ENCODE assay signal across 8 cellular contexts in the genomic region with DNA sequence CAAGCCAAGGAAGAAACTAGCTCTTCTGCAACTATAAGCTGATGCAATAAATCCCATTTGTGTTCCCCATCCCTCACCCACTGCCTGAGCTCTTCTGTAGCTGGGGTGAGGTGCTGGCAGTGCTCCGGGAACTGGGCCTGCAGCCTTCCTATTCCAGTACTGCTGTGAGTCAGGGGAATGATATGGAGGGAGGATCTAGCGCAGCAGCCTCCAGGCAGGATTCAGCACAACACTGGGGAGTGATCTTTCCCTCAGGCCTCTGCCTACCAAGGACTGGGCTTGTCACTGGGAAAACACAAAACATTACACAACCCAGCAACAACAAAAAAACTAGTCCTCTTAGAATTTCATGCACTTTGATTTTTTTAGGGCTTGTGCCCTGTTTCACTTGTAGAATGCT. TPM values are rescaled to one million over a fixed set of nuclear protein-coding genes. Genes with fewer than 3 reads are reported as not detected.
A peak's percentile ranks its signal among the peaks of the same experiment; 100 is the strongest.
DNase-seq lines count a peak whose midpoint lies in the region; ATAC-seq, FAIRE-seq and TF ChIP-seq lines count a peak whose summit lies in the region.

No MANE protein-coding gene starts in this region.

- TF ChIP-seq CTCF in HCT116 (IDR thresholded peaks at IDR 0.05 in 2 of 3, conservative IDR thresholded peaks at IDR 0.05 in 1 of 3; ENCODE audit: borderline replicate concordance in 1 of 3, insufficient read depth in 1 of 3, low read depth in 2 of 3, low read length in 2 of 3) (no peak), breast epithelium (IDR thresholded peaks at IDR 0.05) (no peak), kidney (IDR thresholded peaks at IDR 0.05; ENCODE audit: borderline replicate concordance, extremely low read depth, insufficient read depth) (no peak)
- TF ChIP-seq CTCF in CD4-positive, alpha-beta T cell (IDR thresholded peaks at IDR 0.05): no peak

- H3K4me1 ChIP-seq in HCT116 (ENCODE audit: control insufficient read depth in 1 of 2, insufficient read depth in 2 of 2, low read length in 2 of 2) (peaks cover 0 to 4% of the 10 kb centered on the region in 2 experiments; a peak in 1 of 4 replicates), breast epithelium (peaks cover 11 to 17% of the 10 kb centered on the region in 2 donors), kidney (ENCODE audit: control insufficient read depth in 1 of 2, insufficient read depth in 1 of 2, low read depth in 1 of 2, low read length in 2 of 2) (no peaks in the 10 kb centered on the region)

- H3K27me3 ChIP-seq in HCT116 (ENCODE audit: insufficient read depth, low read length): no peaks in the 10 kb centered on the region
- H3K27me3 ChIP-seq in breast epithelium: no peaks in the 10 kb centered on the region
- no peaks in the 10 kb centered on the region for H3K27me3 ChIP-seq in CD4-positive, alpha-beta T cell (ENCODE audit: control insufficient read depth, insufficient read depth, low read length)

- POLR2A ChIA-PET in HCT116 (lab: Charles Lee): interaction anchor here (0.5 kb wide), 1 partner anchor 214 kb away, joined by 3 read pairs; no protein-coding TSS in a partner anchor
- POLR2A ChIA-PET in CD4-positive, alpha-beta T cell (lab: Charles Lee): no interaction called here

- H3K27ac ChIP-seq in HCT116 (ENCODE audit: low read depth, low read length): no peak overlapping the region
- peak overlapping the region; percentile 88 to 95 for H3K27ac ChIP-seq in breast epithelium
- no peak overlapping the region for H3K27ac ChIP-seq in kidney (ENCODE audit: low read depth in 2 of 2, low read length in 2 of 2)
- H3K27ac ChIP-seq in CD4-positive, alpha-beta T cell (ENCODE audit: low read depth, low read length): no peak overlapping the region

- intact Hi-C loops in HCT116 (cut with micrococcal nuclease): no loop called here
- intact Hi-C loops in breast epithelium (cut with DNase I; ENCODE audit: low total_unique reads): no loop called here
- intact Hi-C loops in kidney (cut with DNase I): no loop called here
- intact Hi-C loops in CD4-positive, alpha-beta T cell (cut with DNase I, micrococcal nuclease): no loop called here
- intact Hi-C loops in activated CD4-positive, alpha-beta T cell treated with anti-CD3 and anti-CD28 coated beads, Interleukin-2, amount 10 ng/mL, durations not matched to agents 24 days and 14 days (cut with micrococcal nuclease): no loop called here

- peak; percentile 61; the same call in 1 of the 2 replicates for ATAC-seq in HCT116
- ATAC-seq in GM19455 (IDR thresholded peaks at IDR 0.05; ENCODE audit: unreplicated experiment): no peak
- ATAC-seq in CD4-positive, alpha-beta T cell (ENCODE audit: poor library complexity): no peak

- H3K4me1 Mint-ChIP-seq in CD4-positive, alpha-beta T cell (ENCODE audit: low read depth): no peaks in the 10 kb centered on the region
- no peaks in the 10 kb centered on the region for H3K4me1 Mint-ChIP-seq in activated CD4-positive, alpha-beta T cell treated with anti-CD3 and anti-CD28 coated beads, Interleukin-2, amount 10 ng/mL, durations not matched to agents 24 days and 14 days

- H3K79me2 ChIP-seq in HCT116 (ENCODE audit: insufficient read depth, low read length): no peaks in the 10 kb centered on the region

- no peaks in the 10 kb centered on the region for H3K27me3 Mint-ChIP-seq in CD4-positive, alpha-beta T cell
- peaks cover 2% of the 10 kb centered on the region for H3K27me3 Mint-ChIP-seq in activated CD4-positive, alpha-beta T cell treated with anti-CD3 and anti-CD28 coated beads, Interleukin-2, amount 10 ng/mL, durations not matched to agents 24 days and 14 days

- no peaks in the 10 kb centered on the region for H3K9me3 Mint-ChIP-seq in CD4-positive, alpha-beta T cell
- no peaks in the 10 kb centered on the region for H3K9me3 Mint-ChIP-seq in activated CD4-positive, alpha-beta T cell treated with anti-CD3 and anti-CD28 coated beads, Interleukin-2, amount 10 ng/mL, durations not matched to agents 24 days and 14 days

- H3K9me3 ChIP-seq in HCT116 (ENCODE audit: control insufficient read depth in 1 of 2, insufficient read depth in 1 of 2, low read depth in 1 of 2, low read length in 2 of 2): no peaks in the 10 kb centered on the region
- H3K9me3 ChIP-seq in breast epithelium: no peaks in the 10 kb centered on the region
- H3K9me3 ChIP-seq in kidney (ENCODE audit: control insufficient read depth in 1 of 2, low read length in 2 of 2): no peaks in the 10 kb centered on the region
- no peaks in the 10 kb centered on the region for H3K9me3 ChIP-seq in CD4-positive, alpha-beta T cell (ENCODE audit: control insufficient read depth, low read length)

- BruUV-seq in HCT116 (replicated peaks; lab: Mats Ljungman, UMichigan): no TSS peak

- no peaks in the 10 kb centered on the region for H3K36me3 ChIP-seq in HCT116 (ENCODE audit: control insufficient read depth in 1 of 2, insufficient read depth in 2 of 2, low read length in 2 of 2)
- H3K36me3 ChIP-seq in breast epithelium: no peaks in the 10 kb centered on the region
- no peaks in the 10 kb centered on the region for H3K36me3 ChIP-seq in kidney (ENCODE audit: control insufficient read depth in 1 of 2, insufficient read depth in 2 of 2, low read length in 2 of 2)

- H3K36me3 Mint-ChIP-seq in CD4-positive, alpha-beta T cell (ENCODE audit: low read depth): no peaks in the 10 kb centered on the region
- no peaks in the 10 kb centered on the region for H3K36me3 Mint-ChIP-seq in activated CD4-positive, alpha-beta T cell treated with anti-CD3 and anti-CD28 coated beads, Interleukin-2, amount 10 ng/mL, durations not matched to agents 24 days and 14 days (ENCODE audit: low read depth)

- RAD21 ChIA-PET in HCT116 (lab: Charles Lee; ENCODE audit: low non-redundant PET in 1 of 2, low total read pairs in 2 of 2, uncharacterized antibody in 2 of 2, unreplicated experiment in 2 of 2): no interaction called here

- no peak overlapping the region for H3K4me2 ChIP-seq in HCT116 (ENCODE audit: low read length)

- H3K27ac Mint-ChIP-seq in CD4-positive, alpha-beta T cell: no peak overlapping the region
- no peak overlapping the region for H3K27ac Mint-ChIP-seq in activated CD4-positive, alpha-beta T cell treated with anti-CD3 and anti-CD28 coated beads, Interleukin-2, amount 10 ng/mL, durations not matched to agents 24 days and 14 days

- CTCF ChIA-PET in HCT116 (lab: Charles Lee): no interaction called here
- CTCF ChIA-PET in CD4-positive, alpha-beta T cell (lab: Charles Lee): no interaction called here

- no peak overlapping the region for H2AFZ ChIP-seq in HCT116 (ENCODE audit: low read depth, low read length, poor library complexity, severe bottlenecking)

- TF ChIP-seq RAD21 in HCT116 (IDR thresholded peaks at IDR 0.05; ENCODE audit: low read depth): no peak

- no peak overlapping the region for H3K4me3 ChIP-seq in HCT116 (replicated peaks in 1 of 2; ENCODE audit: low read depth in 1 of 2, low read length in 2 of 2)
- H3K4me3 ChIP-seq in breast epithelium: peak overlapping the region in 1 of 3 donors; percentile 35
- no peak overlapping the region for H3K4me3 ChIP-seq in kidney (ENCODE audit: low read length in 2 of 2)

- H4K20me1 ChIP-seq in HCT116 (ENCODE audit: insufficient read depth): no peaks in the 10 kb centered on the region

- TF ChIP-seq POLR2A in HCT116 (IDR thresholded peaks at IDR 0.05; ENCODE audit: borderline replicate concordance, extremely low read depth, insufficient read depth, insufficient read length) (no peak), breast epithelium (IDR thresholded peaks at IDR 0.05) (no peak), erythroblast (IDR thresholded peaks at IDR 0.05; ENCODE audit: low read length) (no peak)

- H3K9ac ChIP-seq in HCT116 (ENCODE audit: low read length): no peak overlapping the region
- H3K9ac ChIP-seq in kidney (ENCODE audit: low read length in 2 of 2): no peak overlapping the region

- no peak for FAIRE-seq in kidney (lab: Jason Lieb, UNC)

- H3K4me3 Mint-ChIP-seq in CD4-positive, alpha-beta T cell: no peak overlapping the region
- no peak overlapping the region for H3K4me3 Mint-ChIP-seq in activated CD4-positive, alpha-beta T cell treated with anti-CD3 and anti-CD28 coated beads, Interleukin-2, amount 10 ng/mL, durations not matched to agents 24 days and 14 days

- DNase-seq in HCT116 (ENCODE audit: low read depth, low spot score) (no peak), breast epithelium (ENCODE audit: low spot score in 2 of 2) (peak; percentile 87 to 97), kidney (peak; percentile 94), stromal cell of bone marrow (ENCODE audit: low read depth) (peak; percentile 100), erythroblast (lab: John Stamatoyannopoulos, UW) (no peak)
- no peak for DNase-seq in CD4-positive, alpha-beta T cell
- DNase-seq in activated CD4-positive, alpha-beta T cell treated with anti-CD3 and anti-CD28 coated beads, Interleukin-2, amount 10 ng/mL, durations not matched to agents 24 days and 14 days: no peak

- H3K9me2 ChIP-seq in HCT116 (ENCODE audit: insufficient read depth): no peaks in the 10 kb centered on the region

TF ChIP-seq in HCT116, 20 proteins besides CTCF, POLR2A, EP300 and RAD21 (continues in another document):
- no peak for TF ChIP-seq CEBPB (IDR thresholded peaks at IDR 0.05; ENCODE audit: low read depth)
- no peak for TF ChIP-seq ZFX (IDR thresholded peaks at IDR 0.05)
- TF ChIP-seq, protein P1, sequence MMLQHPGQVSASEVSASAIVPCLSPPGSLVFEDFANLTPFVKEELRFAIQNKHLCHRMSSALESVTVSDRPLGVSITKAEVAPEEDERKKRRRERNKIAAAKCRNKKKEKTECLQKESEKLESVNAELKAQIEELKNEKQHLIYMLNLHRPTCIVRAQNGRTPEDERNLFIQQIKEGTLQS (IDR thresholded peaks at IDR 0.05): no peak
- TF ChIP-seq ELF1 (IDR thresholded peaks at IDR 0.05; ENCODE audit: borderline replicate concordance, low read depth): no peak
- TF ChIP-seq POLR2AphosphoS5 (IDR thresholded peaks at IDR 0.05; ENCODE audit: low read depth, low read length): no peak
- no peak for TF ChIP-seq SIN3A (IDR thresholded peaks at IDR 0.05; ENCODE audit: low read depth)
- no peak for TF ChIP-seq EZH2phosphoT487 (IDR thresholded peaks at IDR 0.05; ENCODE audit: borderline replicate concordance)
- TF ChIP-seq ZNF274 (IDR thresholded peaks at IDR 0.05; ENCODE audit: low read depth, low read length): no peak
- no peak for TF ChIP-seq YY1 (IDR thresholded peaks at IDR 0.05; ENCODE audit: extremely low read depth, insufficient replicate concordance, low read depth, low read length)
- no peak for TF ChIP-seq CBX3 (IDR thresholded peaks at IDR 0.05; ENCODE audit: low read depth)
- TF ChIP-seq, protein P2, sequence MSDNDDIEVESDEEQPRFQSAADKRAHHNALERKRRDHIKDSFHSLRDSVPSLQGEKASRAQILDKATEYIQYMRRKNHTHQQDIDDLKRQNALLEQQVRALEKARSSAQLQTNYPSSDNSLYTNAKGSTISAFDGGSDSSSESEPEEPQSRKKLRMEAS (IDR thresholded peaks at IDR 0.05): no peak

RNA-seq across cellular contexts. Expression of a gene that starts 58.7 kb away (rescaled TPM):
- total RNA-seq in HCT116 (2021; ENCODE audit: unreplicated experiment): not detected
- not detected in 2 replicates for polyA plus RNA-seq in HCT116 (2012)
- 10 to 100 TPM in 2 of 3 donors, 1 to 10 TPM in 1; 2.6 to 11.1 (median 10.4) TPM for total RNA-seq in breast epithelium
- total RNA-seq in kidney: 4.7 TPM
- 2.8 TPM for polyA plus RNA-seq in kidney (ENCODE audit: insufficient read depth, low read depth, low replicate concordance)
- total RNA-seq in CD4-positive, alpha-beta T cell: 1 to 10 TPM; 5.6 to 5.7 TPM
- 0.21 and 0.28 TPM in 2 replicates for total RNA-seq in activated CD4-positive, alpha-beta T cell treated with anti-CD3 and anti-CD28 coated beads, Interleukin-2, amount 10 ng/mL, durations not matched to agents 24 days and 14 days

Comparison
In these comparisons a context has a peak if more than half of its experiments do, and no peak if none do; other contexts are left out.
1. DNase-seq: peak in breast epithelium (2 of 2), kidney (single experiment) and stromal cell of bone marrow (single experiment); none in HCT116 (single experiment), CD4-positive, alpha-beta T cell (0 of 10), activated CD4-positive, alpha-beta T cell treated with anti-CD3 and anti-CD28 coated beads, Interleukin-2, amount 10 ng/mL, durations not matched to agents 24 days and 14 days (single experiment) and erythroblast (0 of 2).
2. H3K27ac ChIP-seq: peak in breast epithelium (2 of 2); none in HCT116 (single experiment), kidney (0 of 2) and CD4-positive, alpha-beta T cell (single experiment).